32 cellular contexts compared by ENCODE assay signal in genomic region chr10:125247576-125247975, GRCh38.
"Had no signal": no experiment of that assay in that cellular context is flagged by ENCODE, and none has a peak within 500 bp of the region (broad histone marks: within the 10 kb centered on the region; RNA-seq: fewer than 3 reads in every experiment).

No MANE protein-coding gene starts in this region.

- H3K36me3 Mint-ChIP-seq: activated CD8-positive, alpha-beta memory T cell treated with anti-CD3 and anti-CD28 coated beads, Interleukin-2, amount 10 ng/mL, durations not matched to agents 7 days and 5 days; activated naive CD4-positive, alpha-beta T cell treated with anti-CD3 and anti-CD28 coated beads, Interleukin-2, amount 50 U/mL, for 24 hours; activated naive CD8-positive, alpha-beta T cell; activated naive CD8-positive, alpha-beta T cell treated with anti-CD3 and anti-CD28 coated beads, Interleukin-2, amount 10 ng/mL, durations not matched to agents 7 days and 5 days; brain had no signal

- H3K4me1 ChIP-seq: ascending aorta had no signal

- H3K4me1 Mint-ChIP-seq: activated B cell treated with CpG ODN at 0.5 μM for 24 hours; activated CD4-positive, alpha-beta memory T cell treated with anti-CD3 and anti-CD28 coated beads, Interleukin-2, amount 10 ng/mL, durations not matched to agents 7 days and 5 days; activated CD4-positive, alpha-beta T cell treated with anti-CD3 and anti-CD28 coated beads, Interleukin-2, amount 10 ng/mL, durations not matched to agents 24 days and 14 days; activated CD8-positive, alpha-beta memory T cell treated with anti-CD3 and anti-CD28 coated beads, Interleukin-2, amount 10 ng/mL, durations not matched to agents 7 days and 5 days; activated naive CD4-positive, alpha-beta T cell treated with anti-CD3 and anti-CD28 coated beads, Interleukin-2, amount 50 U/mL, for 24 hours; activated naive CD8-positive, alpha-beta T cell treated with anti-CD3 and anti-CD28 coated beads, Interleukin-2, amount 10 ng/mL, durations not matched to agents 7 days and 5 days; activated naive CD8-positive, alpha-beta T cell treated with anti-CD3 and anti-CD28 coated beads, Interleukin-2, amount 50 U/mL, for 24 hours; brain had no signal

- DNase-seq: activated B cell treated with CpG ODN at 0.5 μM for 24 hours; activated CD4-positive, alpha-beta memory T cell treated with anti-CD3 and anti-CD28 coated beads, Interleukin-2, amount 10 ng/mL, durations not matched to agents 7 days and 5 days; activated CD4-positive, alpha-beta T cell treated with anti-CD3 and anti-CD28 coated beads for 4 hours; activated CD4-positive, alpha-beta T cell treated with anti-CD3 and anti-CD28 coated beads, Interleukin-2, amount 10 ng/mL, durations not matched to agents 24 days and 14 days; activated CD4-positive, alpha-beta T cell treated with anti-CD3 and anti-CD28 coated beads, Interleukin-2, amount 50 U/mL, for 1 hour; activated CD4-positive, alpha-beta T cell treated with anti-CD3 and anti-CD28 coated beads, Interleukin-2, amount 50 U/mL, for 48 hours; activated CD4-positive, CD25-positive, alpha-beta regulatory T cell treated with anti-CD3 and anti-CD28 coated beads, Interleukin-2, amount 50 U/mL, for 72 hours; activated CD8-positive, alpha-beta memory T cell treated with anti-CD3 and anti-CD28 coated beads for 24 hours; activated CD8-positive, alpha-beta memory T cell treated with anti-CD3 and anti-CD28 coated beads, Interleukin-2, amount 10 ng/mL, durations not matched to agents 7 days and 5 days; activated CD8-positive, alpha-beta memory T cell treated with anti-CD3 and anti-CD28 coated beads, Interleukin-2, amount 50 U/mL, for 48 hours; activated CD8-positive, alpha-beta T cell treated with anti-CD3 and anti-CD28 coated beads, Interleukin-2, amount 10 ng/mL, durations not matched to agents 7 days and 5 days; activated effector memory CD4-positive, alpha-beta T cell treated with Interleukin-2 at 50 U/mL for 16 hours; activated gamma-delta T cell; activated naive CD4-positive, alpha-beta T cell treated with anti-CD3 and anti-CD28 coated beads for 36 hours; activated naive CD8-positive, alpha-beta T cell treated with anti-CD3 and anti-CD28 coated beads, Interleukin-2, amount 10 ng/mL, durations not matched to agents 7 days and 5 days; activated naive CD8-positive, alpha-beta T cell treated with anti-CD3 and anti-CD28 coated beads, Interleukin-2, amount 50 U/mL, for 24 hours; activated T-cell treated with anti-CD3 and anti-CD28 coated beads, Interleukin-2, amount 50 U/mL, for 24 hours; activated T-cell treated with anti-CD3 and anti-CD28 coated beads, Interleukin-2, amount 50 U/mL, for 48 hours; amygdala; anterior cingulate cortex; central memory CD4-positive, alpha-beta T cell; T-helper 1 cell; T-helper 2 cell; T-helper 9 cell had no signal

- H3K27me3 ChIP-seq: ascending aorta had no signal

- ATAC-seq: activated CD8-positive, alpha-beta memory T cell treated with anti-CD3 and anti-CD28 coated beads, Interleukin-2, amount 10 ng/mL, durations not matched to agents 7 days and 5 days; activated CD8-positive, alpha-beta T cell treated with anti-CD3 and anti-CD28 coated beads, Interleukin-2, amount 10 ng/mL, durations not matched to agents 7 days and 5 days; activated naive CD8-positive, alpha-beta T cell treated with anti-CD3 and anti-CD28 coated beads, Interleukin-2, amount 50 U/mL, for 24 hours had no signal

- H3K27me3 Mint-ChIP-seq: activated B cell treated with CpG ODN at 0.5 μM for 24 hours; activated CD4-positive, alpha-beta memory T cell treated with anti-CD3 and anti-CD28 coated beads, Interleukin-2, amount 10 ng/mL, durations not matched to agents 7 days and 5 days; activated CD4-positive, alpha-beta T cell treated with anti-CD3 and anti-CD28 coated beads, Interleukin-2, amount 10 ng/mL, durations not matched to agents 24 days and 14 days; activated CD8-positive, alpha-beta memory T cell treated with anti-CD3 and anti-CD28 coated beads, Interleukin-2, amount 10 ng/mL, durations not matched to agents 7 days and 5 days; brain had no signal

- H3K4me3 ChIP-seq: ascending aorta had no signal

- H3K9me3 ChIP-seq: ascending aorta had no signal

- H3K27ac ChIP-seq: ascending aorta, VCaP had no signal

- H3K4me3 Mint-ChIP-seq: activated B cell treated with CpG ODN at 0.5 μM for 24 hours; activated CD4-positive, alpha-beta memory T cell treated with anti-CD3 and anti-CD28 coated beads, Interleukin-2, amount 10 ng/mL, durations not matched to agents 7 days and 5 days; activated CD4-positive, alpha-beta T cell treated with anti-CD3 and anti-CD28 coated beads, Interleukin-2, amount 10 ng/mL, durations not matched to agents 24 days and 14 days; activated CD8-positive, alpha-beta memory T cell treated with anti-CD3 and anti-CD28 coated beads, Interleukin-2, amount 10 ng/mL, durations not matched to agents 7 days and 5 days; activated CD8-positive, alpha-beta T cell treated with anti-CD3 and anti-CD28 coated beads, Interleukin-2, amount 10 ng/mL, durations not matched to agents 7 days and 5 days; activated naive CD4-positive, alpha-beta T cell treated with anti-CD3 and anti-CD28 coated beads for 36 hours; activated naive CD4-positive, alpha-beta T cell treated with anti-CD3 and anti-CD28 coated beads, Interleukin-2, amount 50 U/mL, for 24 hours; activated naive CD8-positive, alpha-beta T cell; activated naive CD8-positive, alpha-beta T cell treated with anti-CD3 and anti-CD28 coated beads, Interleukin-2, amount 10 ng/mL, durations not matched to agents 7 days and 5 days; activated naive CD8-positive, alpha-beta T cell treated with anti-CD3 and anti-CD28 coated beads, Interleukin-2, amount 50 U/mL, for 24 hours; activated T-cell treated with anti-CD3 and anti-CD28 coated beads, Interleukin-2, amount 50 U/mL, for 24 hours; brain; T-helper 1 cell treated with Interleukin-12 subunit alpha and Interleukin-12 subunit beta and Interleukin-4 antibody, amounts not matched to agents 30 μg/mL and 1 μg/mL, for 36 hours; T-helper 2 cell treated with Interferon-gamma antibody and Interleukin-4, amounts not matched to agents 5 μg/mL and 100 μg/mL, for 36 hours had no signal

- H3K27ac Mint-ChIP-seq: activated B cell treated with CpG ODN at 0.5 μM for 24 hours; activated CD4-positive, alpha-beta memory T cell treated with anti-CD3 and anti-CD28 coated beads, Interleukin-2, amount 10 ng/mL, durations not matched to agents 7 days and 5 days; activated CD4-positive, alpha-beta T cell treated with anti-CD3 and anti-CD28 coated beads, Interleukin-2, amount 10 ng/mL, durations not matched to agents 24 days and 14 days; activated CD8-positive, alpha-beta memory T cell treated with anti-CD3 and anti-CD28 coated beads, Interleukin-2, amount 10 ng/mL, durations not matched to agents 7 days and 5 days; activated CD8-positive, alpha-beta T cell treated with anti-CD3 and anti-CD28 coated beads, Interleukin-2, amount 10 ng/mL, durations not matched to agents 7 days and 5 days; activated naive CD4-positive, alpha-beta T cell treated with anti-CD3 and anti-CD28 coated beads for 36 hours; activated naive CD4-positive, alpha-beta T cell treated with anti-CD3 and anti-CD28 coated beads, Interleukin-2, amount 50 U/mL, for 24 hours; activated naive CD8-positive, alpha-beta T cell; activated naive CD8-positive, alpha-beta T cell treated with anti-CD3 and anti-CD28 coated beads, Interleukin-2, amount 10 ng/mL, durations not matched to agents 7 days and 5 days; activated naive CD8-positive, alpha-beta T cell treated with anti-CD3 and anti-CD28 coated beads, Interleukin-2, amount 50 U/mL, for 24 hours; activated T-cell treated with anti-CD3 and anti-CD28 coated beads, Interleukin-2, amount 50 U/mL, for 24 hours; activated T-helper 2 cell treated with anti-CD3 and anti-CD28 coated beads, Interferon-gamma antibody, Interleukin-2, Interleukin-4, amounts not matched to agents 10 μg/mL and 5 μg/mL and 100 μg/mL, durations not matched to agents 14 hours and 24 hours and 36 hours; brain; T-helper 1 cell treated with Interleukin-12 subunit alpha and Interleukin-12 subunit beta and Interleukin-4 antibody, amounts not matched to agents 30 μg/mL and 1 μg/mL, for 36 hours; T-helper 2 cell treated with Interferon-gamma antibody and Interleukin-4, amounts not matched to agents 5 μg/mL and 100 μg/mL, for 36 hours had no signal

- H3K36me3 ChIP-seq: ascending aorta had no signal
